1 cellular context compared by ENCODE assay signal in the genomic region with DNA sequence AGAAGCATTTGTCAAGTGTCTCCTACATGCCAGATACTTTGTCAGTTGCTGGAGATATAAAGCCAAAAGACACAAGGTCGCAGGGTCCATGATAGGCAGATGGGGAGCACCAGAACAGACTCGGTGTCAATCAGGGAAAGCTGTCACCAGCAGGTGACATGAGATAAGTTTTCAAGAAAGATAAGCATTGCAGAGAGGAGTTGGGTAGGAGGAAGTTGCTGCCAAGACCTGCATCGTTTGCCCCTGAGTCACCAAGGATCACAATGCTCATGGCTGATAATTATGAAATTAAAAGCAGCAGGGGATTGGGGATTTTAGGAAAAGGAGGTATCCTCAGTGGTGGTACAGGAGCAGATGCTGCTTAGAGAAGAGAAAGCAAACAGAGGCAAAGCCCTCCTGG.
A peak's percentile ranks its signal among the peaks of the same experiment; 100 is the strongest.
TF ChIP-seq lines count a peak whose summit lies in the region.

No MANE protein-coding gene starts in this region.

TF ChIP-seq in K562, 482 proteins besides CTCF, POLR2A, EP300 and RAD21 (continued from another document):
- TF ChIP-seq MCM5 (IDR thresholded peaks at IDR 0.05; ENCODE audit: low read depth) (no peak), GATA2 (CRISPR knock-in tag; IDR thresholded peaks at IDR 0.05) (peak; percentile 74; the same call in 1 of the 2 replicates), JUND (IDR thresholded peaks at IDR 0.05; ENCODE audit: borderline replicate concordance, low read depth, low read length) (peak; percentile 92), JUND (tag; IDR thresholded peaks at IDR 0.05; ENCODE audit: borderline replicate concordance, low read depth, low read length) (peak; percentile 95; the same call in 2 of the 3 replicates), RUNX1 (IDR thresholded peaks at IDR 0.05; ENCODE audit: low read depth) (no peak), NCOR1 (IDR thresholded peaks at IDR 0.05) (peak; percentile 82), FOSL1 (tag; conservative IDR thresholded peaks at IDR 0.05) (peak; percentile 96), RNF2 (IDR thresholded peaks at IDR 0.05) (no peak), JUNB (CRISPR knock-in tag; conservative IDR thresholded peaks at IDR 0.05) (no peak), PYGO2 (tag; IDR thresholded peaks at IDR 0.05) (0 out of 2 replicates have a peak, but pooled peaks have one; percentile 59), SMAD4 (CRISPR knock-in tag; conservative IDR thresholded peaks at IDR 0.05) (peak; percentile 51; the same call in 1 of the 2 replicates), BRD9 (IDR thresholded peaks at IDR 0.05; ENCODE audit: low read depth, partially characterized antibody) (no peak)
- TF ChIP-seq, protein P1, sequence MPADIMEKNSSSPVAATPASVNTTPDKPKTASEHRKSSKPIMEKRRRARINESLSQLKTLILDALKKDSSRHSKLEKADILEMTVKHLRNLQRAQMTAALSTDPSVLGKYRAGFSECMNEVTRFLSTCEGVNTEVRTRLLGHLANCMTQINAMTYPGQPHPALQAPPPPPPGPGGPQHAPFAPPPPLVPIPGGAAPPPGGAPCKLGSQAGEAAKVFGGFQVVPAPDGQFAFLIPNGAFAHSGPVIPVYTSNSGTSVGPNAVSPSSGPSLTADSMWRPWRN (IDR thresholded peaks at IDR 0.05; ENCODE audit: low read depth) = peak; percentile 21; the same call in 1 of the 2 replicates
- TF ChIP-seq, protein P2, sequence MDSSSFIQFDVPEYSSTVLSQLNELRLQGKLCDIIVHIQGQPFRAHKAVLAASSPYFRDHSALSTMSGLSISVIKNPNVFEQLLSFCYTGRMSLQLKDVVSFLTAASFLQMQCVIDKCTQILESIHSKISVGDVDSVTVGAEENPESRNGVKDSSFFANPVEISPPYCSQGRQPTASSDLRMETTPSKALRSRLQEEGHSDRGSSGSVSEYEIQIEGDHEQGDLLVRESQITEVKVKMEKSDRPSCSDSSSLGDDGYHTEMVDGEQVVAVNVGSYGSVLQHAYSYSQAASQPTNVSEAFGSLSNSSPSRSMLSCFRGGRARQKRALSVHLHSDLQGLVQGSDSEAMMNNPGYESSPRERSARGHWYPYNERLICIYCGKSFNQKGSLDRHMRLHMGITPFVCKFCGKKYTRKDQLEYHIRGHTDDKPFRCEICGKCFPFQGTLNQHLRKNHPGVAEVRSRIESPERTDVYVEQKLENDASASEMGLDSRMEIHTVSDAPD (CRISPR knock-in tag; IDR thresholded peaks at IDR 0.05) = no peak
- TF ChIP-seq, protein P3, sequence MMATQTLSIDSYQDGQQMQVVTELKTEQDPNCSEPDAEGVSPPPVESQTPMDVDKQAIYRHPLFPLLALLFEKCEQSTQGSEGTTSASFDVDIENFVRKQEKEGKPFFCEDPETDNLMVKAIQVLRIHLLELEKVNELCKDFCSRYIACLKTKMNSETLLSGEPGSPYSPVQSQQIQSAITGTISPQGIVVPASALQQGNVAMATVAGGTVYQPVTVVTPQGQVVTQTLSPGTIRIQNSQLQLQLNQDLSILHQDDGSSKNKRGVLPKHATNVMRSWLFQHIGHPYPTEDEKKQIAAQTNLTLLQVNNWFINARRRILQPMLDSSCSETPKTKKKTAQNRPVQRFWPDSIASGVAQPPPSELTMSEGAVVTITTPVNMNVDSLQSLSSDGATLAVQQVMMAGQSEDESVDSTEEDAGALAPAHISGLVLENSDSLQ (IDR thresholded peaks at IDR 0.05) = peak; percentile 97
- TF ChIP-seq, protein P4, sequence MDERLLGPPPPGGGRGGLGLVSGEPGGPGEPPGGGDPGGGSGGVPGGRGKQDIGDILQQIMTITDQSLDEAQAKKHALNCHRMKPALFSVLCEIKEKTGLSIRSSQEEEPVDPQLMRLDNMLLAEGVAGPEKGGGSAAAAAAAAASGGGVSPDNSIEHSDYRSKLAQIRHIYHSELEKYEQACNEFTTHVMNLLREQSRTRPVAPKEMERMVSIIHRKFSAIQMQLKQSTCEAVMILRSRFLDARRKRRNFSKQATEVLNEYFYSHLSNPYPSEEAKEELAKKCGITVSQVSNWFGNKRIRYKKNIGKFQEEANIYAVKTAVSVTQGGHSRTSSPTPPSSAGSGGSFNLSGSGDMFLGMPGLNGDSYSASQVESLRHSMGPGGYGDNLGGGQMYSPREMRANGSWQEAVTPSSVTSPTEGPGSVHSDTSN (CRISPR knock-in tag; IDR thresholded peaks at IDR 0.05; ENCODE audit: low read depth) = peak; percentile 68
- TF ChIP-seq, protein P4 (tag; conservative IDR thresholded peaks at IDR 0.05; ENCODE audit: low read depth) = peak; percentile 88
